ENCODE assay signal across 9 cellular contexts in the genomic region with DNA sequence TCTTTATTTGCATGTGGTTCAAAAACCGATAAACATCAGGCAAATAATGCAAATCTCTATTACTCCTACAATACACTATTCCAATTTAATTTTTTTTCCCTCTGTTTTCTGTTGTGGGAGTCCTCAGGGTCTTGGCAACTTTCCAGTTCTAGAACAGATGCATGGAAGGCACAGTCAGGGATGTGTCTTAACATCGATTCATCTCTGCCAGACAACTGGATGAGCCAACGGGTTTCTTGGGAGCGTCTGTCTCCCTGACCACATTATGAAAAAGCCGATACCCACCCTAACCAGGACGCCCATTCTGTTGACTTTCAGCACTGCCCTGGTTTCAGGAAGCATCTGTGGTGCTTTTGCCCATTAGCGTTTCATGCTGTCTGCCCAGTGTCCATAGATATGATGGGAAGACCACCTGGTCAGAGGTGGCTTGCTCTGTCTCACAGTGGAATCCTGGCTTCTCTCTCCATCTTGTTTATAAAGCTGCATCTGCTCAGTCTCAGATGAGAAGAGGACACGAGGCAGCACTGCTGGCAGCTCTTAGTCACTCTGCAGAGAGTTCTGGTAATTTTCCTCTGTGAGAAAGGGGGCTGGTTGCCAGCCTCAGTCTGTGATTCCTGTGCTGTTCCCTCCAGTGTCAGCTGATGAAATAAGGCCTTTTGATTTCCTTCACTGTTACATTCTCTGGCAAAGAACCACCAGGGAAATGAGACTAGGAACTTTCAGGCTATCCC. TPM values are rescaled to one million over a fixed set of nuclear protein-coding genes. Genes with fewer than 3 reads are reported as not detected.
DNase-seq lines count a peak whose midpoint lies in the region; ATAC-seq and TF ChIP-seq lines count a peak whose summit lies in the region.
"Had no signal": no experiment of that assay in that cellular context is flagged by ENCODE, and none has a peak within 500 bp of the region (broad histone marks: within the 10 kb centered on the region; RNA-seq: fewer than 3 reads in every experiment).

No MANE protein-coding gene starts in this region.

- ATAC-seq in lower lobe of right lung (peak; percentile 72 to 87), GM19452 (IDR thresholded peaks at IDR 0.05; ENCODE audit: unreplicated experiment) (no peak), HG02642 (IDR thresholded peaks at IDR 0.05; ENCODE audit: poor library complexity, unreplicated experiment) (no peak)
- ATAC-seq: T-helper 17 cell had no signal

- H3K27ac ChIP-seq in colonic mucosa (peak overlapping the region; percentile 59), lower lobe of right lung (peak overlapping the region; percentile 10), thyroid gland (peak overlapping the region; percentile 62 to 87 (median 67))

- DNase-seq in NCI-H226: peak; percentile 71
- DNase-seq in colonic mucosa: peak; percentile 47
- no peak for DNase-seq in lower lobe of right lung
- DNase-seq in thyroid gland: peak; percentile 89 to 91
- DNase-seq in HT-29 (ENCODE audit: low spot score): no peak
- DNase-seq in stimulated activated CD4-positive, alpha-beta T cell treated with anti-CD3 and anti-CD28 coated beads, Interleukin-15, amount 100 ng/mL, for 24 hours: no peak
- DNase-seq: T-helper 17 cell had no signal

- intact Hi-C loops in colonic mucosa (cut with DNase I): no loop called here
- intact Hi-C loops in lower lobe of right lung (cut with DNase I): no loop called here
- intact Hi-C loops in thyroid gland (cut with DNase I): no loop called here

- H3K27me3 ChIP-seq in colonic mucosa (no peaks in the 10 kb centered on the region), lower lobe of right lung (ENCODE audit: low read depth) (no peaks in the 10 kb centered on the region), thyroid gland (no peaks in the 10 kb centered on the region)

- no peak overlapping the region for H3K4me3 ChIP-seq in colonic mucosa
- H3K4me3 ChIP-seq in lower lobe of right lung: no peak overlapping the region
- H3K4me3 ChIP-seq in thyroid gland (replicated peaks in 1 of 3): no peak overlapping the region

- no peaks in the 10 kb centered on the region for H3K36me3 ChIP-seq in colonic mucosa
- no peaks in the 10 kb centered on the region for H3K36me3 ChIP-seq in lower lobe of right lung
- H3K36me3 ChIP-seq in thyroid gland: no peaks in the 10 kb centered on the region

- H3K9ac ChIP-seq in colonic mucosa (ENCODE audit: low read depth in 2 of 2, low read length in 2 of 2): no peak overlapping the region

- TF ChIP-seq POLR2A in thyroid gland (IDR thresholded peaks at IDR 0.05): peak in 1 of 2 donors; percentile 28

- H3K9me3 ChIP-seq in colonic mucosa (no peaks in the 10 kb centered on the region), lower lobe of right lung (no peaks in the 10 kb centered on the region), thyroid gland (no peaks in the 10 kb centered on the region)

- no peak for TF ChIP-seq CTCF in colonic mucosa (IDR thresholded peaks at IDR 0.05)
- no peak for TF ChIP-seq CTCF in lower lobe of right lung (IDR thresholded peaks at IDR 0.05)
- peak in 1 of 6 experiments; percentile 25 for TF ChIP-seq CTCF in thyroid gland (IDR thresholded peaks at IDR 0.05)

- no peaks in the 10 kb centered on the region for H3K4me1 ChIP-seq in colonic mucosa
- no peaks in the 10 kb centered on the region for H3K4me1 ChIP-seq in lower lobe of right lung
- H3K4me1 ChIP-seq in thyroid gland: peaks cover 13 to 15% of the 10 kb centered on the region in 2 donors

- WGBS in thyroid gland, 2 donors: 63 to 75% methylated on average over 8 of the region's 8 CpGs

RNA-seq across cellular contexts. Expression of a gene that starts 57.9 kb away (rescaled TPM):
- 1 to 10 TPM in 1 of 2 donors, under 1 TPM in 1; 0.42 to 2.1 TPM for total RNA-seq in colonic mucosa
- 1.2 TPM for total RNA-seq in lower lobe of right lung
- total RNA-seq in thyroid gland: 10 to 100 TPM in 3 of 4 donors, 1 to 10 TPM in 1; 7.8 to 19.6 (median 18.4) TPM
- total RNA-seq in HT-29 (2014; rRNA removed; shearing (Covaris generic)): not detected in 2 replicates
- total RNA-seq: T-helper 17 cell had no signal

Comparison
In these comparisons a context has a peak if more than half of its experiments do, and no peak if none do; other contexts are left out.
1. DNase-seq: peak in NCI-H226 (single experiment), colonic mucosa (single experiment) and thyroid gland (2 of 2); none in lower lobe of right lung (single experiment), HT-29 (single experiment) and stimulated activated CD4-positive, alpha-beta T cell treated with anti-CD3 and anti-CD28 coated beads, Interleukin-15, amount 100 ng/mL, for 24 hours (single experiment).
2. H3K27ac ChIP-seq: peak in every context shown above with its lines; median percentile 67 in thyroid gland; 59 in colonic mucosa; 10 in lower lobe of right lung.
3. ATAC-seq: peak in lower lobe of right lung (2 of 2); none in GM19452 (single experiment) and HG02642 (single experiment).